26 cellular contexts compared by ENCODE assay signal in genomic region chr5:37801521-37801920, GRCh38.
"Had no signal": no experiment of that assay in that cellular context is flagged by ENCODE, and none has a peak within 500 bp of the region (broad histone marks: within the 10 kb centered on the region; RNA-seq: fewer than 3 reads in every experiment).

No MANE protein-coding gene starts in this region.

- ATAC-seq: stimulated activated effector memory CD8-positive, alpha-beta T cell treated with anti-CD3 and anti-CD28 coated beads, Interleukin-12 subunit alpha, Interleukin-12 subunit beta, amount 100 ng/mL, for 72 hours; stimulated activated memory B cell treated with anti-CD40 and anti-IgM and Interleukin-4, amounts not matched to agents 10 μg/mL and 1 μg/mL and 100 μg/mL, for 72 hours; stimulated activated naive B cell treated with anti-CD40 and anti-IgM and Interleukin-4, amounts not matched to agents 10 μg/mL and 1 μg/mL and 100 μg/mL, for 72 hours; stimulated activated naive CD8-positive, alpha-beta T cell treated with anti-CD3 and anti-CD28 coated beads, Interleukin-15, amount 100 ng/mL, for 72 hours; stimulated activated naive CD8-positive, alpha-beta T cell treated with anti-CD3 and anti-CD28 coated beads, Interleukin-15, Interleukin-2, amounts not matched to agents 100 U/mL and 50 U/mL, for 24 hours; upper lobe of right lung had no signal

- H3K9me3 ChIP-seq: suprapubic skin, testis, thoracic aorta, thyroid gland, tibial artery, transverse colon, upper lobe of left lung, upper lobe of right lung, uterus, vagina had no signal

- H3K27ac ChIP-seq: stomach, suprapubic skin, testis, thoracic aorta, thyroid gland, tibial artery, tibial nerve, transverse colon, upper lobe of left lung, upper lobe of right lung, uterus, vagina had no signal

- DNase-seq: stimulated activated CD4-positive, alpha-beta T cell treated with anti-CD3 and anti-CD28 coated beads, Interleukin-2, amount 100 ng/mL, for 48 hours; stimulated activated CD4-positive, alpha-beta T cell treated with anti-CD3 and anti-CD28 coated beads, Interleukin-4, amount 100 ng/mL, for 1 hour; stimulated activated CD4-positive, alpha-beta T cell treated with anti-CD3 and anti-CD28 coated beads, Interleukin-4, amount 100 ng/mL, for 24 hours; stimulated activated CD4-positive, alpha-beta T cell treated with anti-CD3 and anti-CD28 coated beads, Interleukin-4, amount 100 ng/mL, for 4 hours; stimulated activated CD8-positive, alpha-beta memory T cell treated with anti-CD3 and anti-CD28 coated beads, Interleukin-4, amount 100 ng/mL, for 48 hours; stimulated activated naive B cell treated with anti-CD40 and anti-IgM and Interleukin-4, amounts not matched to agents 10 μg/mL and 1 μg/mL and 100 μg/mL, for 72 hours; stimulated activated naive CD4-positive, alpha-beta T cell; stimulated activated naive CD4-positive, alpha-beta T cell treated with Interleukin-2 at 50 U/mL for 16 hours; stimulated activated naive CD8-positive, alpha-beta T cell treated with anti-CD3 and anti-CD28 coated beads, Interleukin-15, amount 100 ng/mL, for 72 hours; stimulated activated naive CD8-positive, alpha-beta T cell treated with anti-CD3 and anti-CD28 coated beads, Interleukin-15, Interleukin-2, amounts not matched to agents 100 U/mL and 50 U/mL, for 24 hours; stomach; substantia nigra; testis; thyroid gland; tibial artery; transverse colon; trophoblast cell; upper lobe of left lung; upper lobe of right lung; uterus had no signal

- H3K4me3 ChIP-seq: stomach, suprapubic skin, testis, thoracic aorta, thyroid gland, tibial artery, tibial nerve, transverse colon, upper lobe of left lung, upper lobe of right lung, uterus, vagina had no signal

- H3K36me3 ChIP-seq: stomach, suprapubic skin, thoracic aorta, thyroid gland, tibial artery, tibial nerve, transverse colon, upper lobe of left lung, upper lobe of right lung, uterus, vagina had no signal

- H3K4me1 ChIP-seq: stomach, suprapubic skin, testis, thyroid gland, tibial artery, tibial nerve, transverse colon, upper lobe of left lung, upper lobe of right lung, uterus, vagina had no signal

- H3K27me3 ChIP-seq: stomach, suprapubic skin, testis, thyroid gland, tibial artery, tibial nerve, transverse colon, upper lobe of left lung, upper lobe of right lung, uterus, vagina had no signal
